Comparison of ENCODE assay signal across 21 cellular contexts in the genomic region with DNA sequence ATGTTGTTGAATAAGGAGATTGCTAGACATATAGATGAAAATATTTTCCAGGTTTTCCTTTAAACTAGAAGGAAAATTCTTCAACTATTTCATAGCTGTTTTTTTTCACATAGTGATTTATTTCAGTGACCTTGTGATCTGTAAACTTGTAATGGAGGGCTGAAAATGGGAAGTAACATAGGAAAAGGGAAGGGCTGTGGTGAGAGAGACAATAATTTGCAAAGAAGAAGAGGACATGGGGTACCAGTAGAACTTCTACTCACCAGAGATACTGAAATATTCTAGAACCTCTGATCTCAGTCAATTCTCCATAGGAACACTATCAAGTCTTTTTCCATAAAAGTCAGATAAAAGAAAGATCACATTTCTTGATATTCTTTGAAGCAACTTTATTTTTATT.
"Had no signal": no experiment of that assay in that cellular context is flagged by ENCODE, and none has a peak within 500 bp of the region (broad histone marks: within the 10 kb centered on the region; RNA-seq: fewer than 3 reads in every experiment).

No MANE protein-coding gene starts in this region.

- FAIRE-seq: kidney, TTC549 had no signal

- H3K27ac ChIP-seq: brain microvascular endothelial cell, skin epidermis had no signal

- H3K4me3 ChIP-seq: skin epidermis had no signal

- H3K27me3 ChIP-seq: brain microvascular endothelial cell had no signal

- DNase-seq: activated CD4-positive, alpha-beta T cell treated with anti-CD3 and anti-CD28 coated beads, Interleukin-2, amount 50 U/mL, for 1 hour; activated naive CD4-positive, alpha-beta T cell treated with Interleukin-2 at 50 U/mL for 16 hours; activated T-cell treated with anti-CD3 and anti-CD28 coated beads for 4 hours; anterior cingulate cortex; brain microvascular endothelial cell; effector memory CD4-positive, alpha-beta T cell; foreskin fibroblast; glutamatergic neuron; hypothalamus; kidney; left ventricle myocardium superior; nucleus accumbens; right cardiac atrium; stimulated activated CD4-positive, alpha-beta T cell treated with anti-CD3 and anti-CD28 coated beads, Interleukin-15, amount 100 ng/mL, for 24 hours; stimulated activated CD4-positive, alpha-beta T cell treated with anti-CD3 and anti-CD28 coated beads, Interleukin-4, amount 100 ng/mL, for 24 hours; stimulated activated naive CD4-positive, alpha-beta T cell; substantia nigra; trophoblast cell had no signal

- ATAC-seq: activated CD4-positive, CD25-positive, alpha-beta regulatory T cell treated with anti-CD3 and anti-CD28 coated beads, Interleukin-2, amount 50 U/mL, for 24 hours; left ventricle myocardium superior; right cardiac atrium had no signal

- H3K36me3 ChIP-seq: brain microvascular endothelial cell had no signal
